19 cellular contexts compared by ENCODE assay signal in the genomic region with DNA sequence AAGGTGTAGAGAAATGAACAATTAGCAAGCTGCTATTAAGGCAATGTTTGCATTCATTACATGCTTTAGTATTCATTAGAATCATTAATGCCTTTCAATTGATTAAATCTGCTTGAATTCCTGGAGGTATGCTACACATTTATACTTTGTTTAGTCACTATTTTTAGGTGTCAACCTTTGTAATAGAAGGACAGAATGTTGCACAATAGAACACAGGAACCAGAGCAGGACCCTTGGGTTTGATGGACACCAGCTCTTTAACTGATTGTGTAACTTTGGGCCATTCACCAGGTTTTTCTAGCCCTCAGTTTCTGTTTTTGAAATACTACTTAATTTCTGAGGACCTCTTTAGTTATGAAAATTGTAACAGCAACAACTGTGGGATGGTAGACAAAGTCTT.
DNase-seq lines count a peak whose midpoint lies in the region; ATAC-seq and TF ChIP-seq lines count a peak whose summit lies in the region.
"Had no signal": no experiment of that assay in that cellular context is flagged by ENCODE, and none has a peak within 500 bp of the region (broad histone marks: within the 10 kb centered on the region; RNA-seq: fewer than 3 reads in every experiment).

No MANE protein-coding gene starts in this region.

- no peak overlapping the region for H2AK5ac ChIP-seq in IMR-90 (ENCODE audit: low read depth, low read length)

- H3K4me3 ChIP-seq in IMR-90 (ENCODE audit: insufficient read depth, low read depth, low read length) (no peak overlapping the region), liver (ENCODE audit: low read depth in 1 of 3, low read length in 3 of 3) (no peak overlapping the region), upper lobe of right lung (no peak overlapping the region), right cardiac atrium (ENCODE audit: low read length) (no peak overlapping the region)
- H3K4me3 ChIP-seq: A549, HAP-1 had no signal

- CTCF ChIA-PET in IMR-90 (lab: Yijun Ruan, JAX): no interaction called here

- H4K8ac ChIP-seq in IMR-90 (ENCODE audit: low read depth in 2 of 2, low read length in 2 of 2): no peak overlapping the region

- H3K36me3 ChIP-seq in IMR-90 (ENCODE audit: control insufficient read depth, insufficient read depth, low read length) (peaks cover 5% of the 10 kb centered on the region), liver (ENCODE audit: control insufficient read depth in 4 of 4, insufficient read depth in 3 of 4, low read depth in 1 of 4, low read length in 3 of 4) (peaks cover 0 to 1% (median 0%) of the 10 kb centered on the region in 4 donors), upper lobe of right lung (no peaks in the 10 kb centered on the region)
- H3K36me3 ChIP-seq: HAP-1 had no signal

- DNase-seq in IMR-90: no peak
- DNase-seq in left lobe of liver (ENCODE audit: low spot score): no peak
- no peak for DNase-seq in upper lobe of right lung
- no peak for DNase-seq in islet precursor cell
- DNase-seq in right cardiac atrium: no peak
- DNase-seq: 8988T; C1 segment of cervical spinal cord; Calu3; CD4-positive, alpha-beta memory T cell; COR-L47; DMS53; DMS79 treated with DMSO at 0.1 percent for 48 hours; GF-D8; GOT3; HFFc6 had no signal

- no TSS peak for BruUV-seq in IMR-90 (replicated peaks; lab: Mats Ljungman, UMichigan)

- no peak overlapping the region for H3K18ac ChIP-seq in IMR-90 (ENCODE audit: low read depth, low read length)

- no peak overlapping the region for H3K9ac ChIP-seq in IMR-90 (ENCODE audit: low read depth, low read length)
- H3K9ac ChIP-seq in liver (ENCODE audit: low read depth in 1 of 2, low read length in 2 of 2): no peak overlapping the region

- no peak overlapping the region for H3K23ac ChIP-seq in IMR-90 (ENCODE audit: low read depth, low read length)

- H2BK15ac ChIP-seq in IMR-90 (ENCODE audit: low read depth, low read length): no peak overlapping the region

- TF ChIP-seq POLR2A in IMR-90 (IDR thresholded peaks at IDR 0.05; ENCODE audit: low read depth, low read length): no peak

- TF ChIP-seq CTCF in IMR-90 (conservative IDR thresholded peaks at IDR 0.05; ENCODE audit: low read depth, low read length) (no peak), liver (IDR thresholded peaks at IDR 0.05; ENCODE audit: low read depth, low read length, missing input control) (no peak), upper lobe of right lung (IDR thresholded peaks at IDR 0.05) (no peak)

- H3K4me1 ChIP-seq in IMR-90 (ENCODE audit: control insufficient read depth, insufficient read depth, low read length): peaks cover 6% of the 10 kb centered on the region
- peaks cover 3 to 24% (median 18%) of the 10 kb centered on the region in 4 donors for H3K4me1 ChIP-seq in liver (ENCODE audit: control insufficient read depth in 4 of 4, insufficient read depth in 4 of 4, low read length in 3 of 4)
- H3K4me1 ChIP-seq in upper lobe of right lung: no peaks in the 10 kb centered on the region
- H3K4me1 ChIP-seq in right cardiac atrium (ENCODE audit: control insufficient read depth, insufficient read depth, low read length): no peaks in the 10 kb centered on the region
- H3K4me1 ChIP-seq: HAP-1 had no signal

- no peak overlapping the region for H3K4ac ChIP-seq in IMR-90 (ENCODE audit: low read depth, low read length)

- H3K9me1 ChIP-seq in IMR-90 (ENCODE audit: insufficient read depth, low read length): peaks cover 2% of the 10 kb centered on the region; the same call in 1 of the 2 replicates

- H3K27ac ChIP-seq in IMR-90 (ENCODE audit: insufficient read depth, low read length): no peak overlapping the region
- H3K27ac ChIP-seq in liver (ENCODE audit: low read depth in 1 of 2, low read length in 2 of 2): peak overlapping the region in 1 of 2 donors; percentile 21
- H3K27ac ChIP-seq in upper lobe of right lung: no peak overlapping the region
- no peak overlapping the region for H3K27ac ChIP-seq in right cardiac atrium (ENCODE audit: low read length)
- H3K27ac ChIP-seq: A549 had no signal

- no peak overlapping the region for H3K14ac ChIP-seq in IMR-90 (replicated peaks; ENCODE audit: low read depth, low read length)

- no peak overlapping the region for H2BK5ac ChIP-seq in IMR-90 (ENCODE audit: low read depth, low read length, poor library complexity, severe bottlenecking)

- H3K79me1 ChIP-seq in IMR-90 (ENCODE audit: low read depth in 1 of 2, low read length in 2 of 2): no peaks in the 10 kb centered on the region

- no peak overlapping the region for H3K4me2 ChIP-seq in IMR-90 (ENCODE audit: low read depth, low read length)
- H3K4me2 ChIP-seq: A549 had no signal

- no peak for ATAC-seq in IMR-90 (ENCODE audit: low read depth)
- peak; percentile 58 for ATAC-seq in left lobe of liver
- ATAC-seq in upper lobe of right lung: peak; percentile 40
- no peak for ATAC-seq in HG03520 (IDR thresholded peaks at IDR 0.05; ENCODE audit: unreplicated experiment)
- no peak for ATAC-seq in right cardiac atrium
- ATAC-seq: A549 had no signal

- H2BK120ac ChIP-seq in IMR-90 (ENCODE audit: low read depth, low read length): no peak overlapping the region

- no peak overlapping the region for H4K5ac ChIP-seq in IMR-90 (ENCODE audit: low read depth, low read length)

- no peak overlapping the region for H2BK20ac ChIP-seq in IMR-90 (ENCODE audit: low read depth, low read length)

- no peaks in the 10 kb centered on the region for H3K27me3 ChIP-seq in IMR-90 (ENCODE audit: control insufficient read depth, insufficient read depth, low read length)
- no peaks in the 10 kb centered on the region for H3K27me3 ChIP-seq in liver (ENCODE audit: control insufficient read depth in 4 of 4, insufficient read depth in 4 of 4, low read length in 3 of 4)
- H3K27me3 ChIP-seq in upper lobe of right lung: no peaks in the 10 kb centered on the region
- H3K27me3 ChIP-seq in right cardiac atrium (ENCODE audit: control insufficient read depth, insufficient read depth): no peaks in the 10 kb centered on the region

- H2AK9ac ChIP-seq in IMR-90 (replicated peaks; ENCODE audit: low read depth, low read length, poor library complexity): no peak overlapping the region

- no peak overlapping the region for H3K56ac ChIP-seq in IMR-90 (ENCODE audit: extremely low read depth, insufficient read depth, low read length)

- in situ Hi-C loops in IMR-90 (cut with MboI; ENCODE audit: low sequenced_read_pairs): no loop called here

- dilution Hi-C loops in IMR-90 (cut with HindIII; ENCODE audit: low sequenced_read_pairs, unreplicated experiment): no loop called here

- H4K20me1 ChIP-seq in IMR-90 (ENCODE audit: insufficient read depth, low read length): no peaks in the 10 kb centered on the region

- no peak overlapping the region for H4K91ac ChIP-seq in IMR-90 (ENCODE audit: insufficient read depth, low read depth, low read length)

- POLR2A ChIA-PET in IMR-90 (lab: Charles Lee; ENCODE audit: unreplicated experiment): no interaction called here

- H3K9me3 ChIP-seq in IMR-90 (ENCODE audit: control insufficient read depth, insufficient read depth, low read length): no peaks in the 10 kb centered on the region
- H3K9me3 ChIP-seq in liver (ENCODE audit: control insufficient read depth in 4 of 4, low read length in 3 of 4): no peaks in the 10 kb centered on the region
- no peaks in the 10 kb centered on the region for H3K9me3 ChIP-seq in upper lobe of right lung
- no peaks in the 10 kb centered on the region for H3K9me3 ChIP-seq in right cardiac atrium (ENCODE audit: control insufficient read depth, low read length)
- H3K9me3 ChIP-seq: A549, HAP-1 had no signal

- TF ChIP-seq RAD21 in IMR-90 (IDR thresholded peaks at IDR 0.05; ENCODE audit: low read length) (no peak), liver (IDR thresholded peaks at IDR 0.05) (peak in 1 of 2 donors; percentile 8)

- intact Hi-C loops in IMR-90 (cut with micrococcal nuclease) (no loop called here), upper lobe of right lung (cut with DNase I) (no loop called here), right cardiac atrium (cut with DNase I) (no loop called here)

- no peak overlapping the region for H2AFZ ChIP-seq in IMR-90 (replicated peaks; ENCODE audit: low read length, poor library complexity)

TF ChIP-seq in IMR-90, 13 proteins besides CTCF, POLR2A, EP300 and RAD21:
- TF ChIP-seq CEBPB (IDR thresholded peaks at IDR 0.05; ENCODE audit: low read depth, low read length) (peak; percentile 67), FOS (IDR thresholded peaks at IDR 0.05; ENCODE audit: low read depth, low read length) (no peak)

TF ChIP-seq in liver, 16 proteins besides CTCF, POLR2A, EP300 and RAD21:
- TF ChIP-seq YY1 (IDR thresholded peaks at IDR 0.05): peak; percentile 48
- TF ChIP-seq HNF4A (conservative IDR thresholded peaks at IDR 0.05): peak; percentile 53 to 79
- peak; percentile 14 to 69 for TF ChIP-seq RXRA (IDR thresholded peaks at IDR 0.05)
- no peak for TF ChIP-seq HNF4G (IDR thresholded peaks at IDR 0.05)
- TF ChIP-seq SP1 (IDR thresholded peaks at IDR 0.05): no peak
- TF ChIP-seq JUND (IDR thresholded peaks at IDR 0.05): peak in 1 of 2 donors; percentile 41

Comparison
In these comparisons a context has a peak if more than half of its experiments do, and no peak if none do; other contexts are left out.
1. ATAC-seq: peak in left lobe of liver (single experiment) and upper lobe of right lung (single experiment); none in IMR-90 (single experiment), HG03520 (single experiment) and right cardiac atrium (0 of 2).